8 cellular contexts compared by ENCODE assay signal in the genomic region with DNA sequence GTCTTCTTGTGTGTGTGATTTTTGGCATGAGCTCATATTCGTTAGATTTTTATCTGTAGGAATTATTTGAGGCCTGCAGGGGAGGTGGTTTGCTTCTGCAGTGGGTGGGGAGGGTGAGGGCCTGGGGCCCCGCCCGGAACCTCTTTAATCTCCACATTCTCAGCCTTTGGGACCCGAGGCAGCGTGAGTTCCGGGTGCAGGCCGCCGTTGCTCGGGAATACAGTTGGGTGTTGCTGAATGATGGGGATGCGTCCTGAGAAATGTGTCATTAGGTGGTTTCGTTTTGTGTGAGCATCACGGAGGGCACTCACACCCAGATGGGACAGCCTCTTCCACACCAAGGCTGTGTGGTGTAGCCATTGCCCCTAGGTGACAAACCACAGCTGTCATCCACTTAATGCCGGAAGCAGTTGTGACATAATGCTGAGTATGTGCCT. TPM values are rescaled to one million over a fixed set of nuclear protein-coding genes. Genes with fewer than 3 reads are reported as not detected.
DNase-seq lines count a peak whose midpoint lies in the region; ATAC-seq and TF ChIP-seq lines count a peak whose summit lies in the region.

No MANE protein-coding gene starts in this region.

- H3K27me3 ChIP-seq in Peyer's patch (no peaks in the 10 kb centered on the region), MM.1S (replicated peaks; ENCODE audit: insufficient read depth, low read length) (no peaks in the 10 kb centered on the region)

- H3K4me3 ChIP-seq in Peyer's patch (peak overlapping the region in 1 of 4 donors; percentile 27), MM.1S (ENCODE audit: low read length) (no peak overlapping the region)

- no peak overlapping the region for H3K9ac ChIP-seq in MM.1S (ENCODE audit: low read length)

- H3K4me1 ChIP-seq in Peyer's patch = no peaks in the 10 kb centered on the region
- H3K4me1 ChIP-seq in MM.1S (ENCODE audit: low read length) = no peaks in the 10 kb centered on the region

- no peak overlapping the region for H3K4me2 ChIP-seq in MM.1S (ENCODE audit: low read depth, low read length)

- TF ChIP-seq CTCF in Peyer's patch (IDR thresholded peaks at IDR 0.05) (no peak), MM.1S (IDR thresholded peaks at IDR 0.05; ENCODE audit: low read length) (no peak)

- H4K20me1 ChIP-seq in MM.1S (ENCODE audit: insufficient read depth, low read length) = no peaks in the 10 kb centered on the region

- H3K9me3 ChIP-seq in Peyer's patch (no peaks in the 10 kb centered on the region), MM.1S (replicated peaks; ENCODE audit: insufficient read depth, low read length) (no peaks in the 10 kb centered on the region)

- H3K9me2 ChIP-seq in MM.1S (replicated peaks; ENCODE audit: insufficient read depth, low read length) = no peaks in the 10 kb centered on the region

- H3K27ac ChIP-seq in Peyer's patch = peak overlapping the region in 3 of 4 donors; percentile 44 to 58 (median 54)
- H3K27ac ChIP-seq in MM.1S (ENCODE audit: low read length) = no peak overlapping the region

- ATAC-seq in sciatic nerve (peak; percentile 49), HG02970 (IDR thresholded peaks at IDR 0.05; ENCODE audit: low FRiP score, unreplicated experiment) (no peak), HG03108 (IDR thresholded peaks at IDR 0.05; ENCODE audit: unreplicated experiment) (no peak)

- DNase-seq in DMS153 treated with DMSO at 0.1 percent for 48 hours (lab: John Stamatoyannopoulos, UW; ENCODE audit: unreplicated experiment) (peak; percentile 17), Peyer's patch (peak; percentile 41 to 78 (median 54)), sciatic nerve (ENCODE audit: low spot score) (peak; percentile 43), DMS 273 (lab: John Stamatoyannopoulos, UW; ENCODE audit: unreplicated experiment) (no peak), MM.1S (no peak)
- peak; percentile 82 for DNase-seq in activated effector memory CD4-positive, alpha-beta T cell treated with anti-CD3 and anti-CD28 coated beads, Interleukin-2, amount 50 U/mL, for 16 hours

- H3K79me2 ChIP-seq in MM.1S (ENCODE audit: low read length) = no peaks in the 10 kb centered on the region

- peaks cover 0 to 16% (median 0%) of the 10 kb centered on the region in 3 donors for H3K36me3 ChIP-seq in Peyer's patch
- H3K36me3 ChIP-seq in MM.1S (replicated peaks; ENCODE audit: insufficient read depth, low read length) = no peaks in the 10 kb centered on the region

- H3F3A ChIP-seq in MM.1S (ENCODE audit: insufficient read depth, low read length) = no peaks in the 10 kb centered on the region

- intact Hi-C loops in sciatic nerve (cut with DNase I) = no loop called here

- no peak for TF ChIP-seq POLR2A in Peyer's patch (IDR thresholded peaks at IDR 0.05)

- H2AFZ ChIP-seq in MM.1S (ENCODE audit: low read length) = no peak overlapping the region

RNA-seq across cellular contexts. Expression of a gene that starts 13.7 kb away (rescaled TPM):
- total RNA-seq in Peyer's patch = 1 to 10 TPM in 1 of 4 donors, under 1 TPM in 1, not detected in 2; 0.80 to 3.3 TPM
- not detected for total RNA-seq in sciatic nerve

RNA-seq across cellular contexts. Expression of a gene that starts 28.5 kb away (rescaled TPM):
- total RNA-seq in Peyer's patch = 100 to 1,000 TPM in 1 of 4 donors, 10 to 100 TPM in 3; 36.4 to 122 (median 77.7) TPM
- 34.0 TPM for total RNA-seq in sciatic nerve

RNA-seq across cellular contexts. Expression of a gene that starts 46.0 kb away (rescaled TPM):
- total RNA-seq in Peyer's patch = 10 to 100 TPM; 35.5 to 73.3 (median 55.9) TPM
- total RNA-seq in sciatic nerve = not detected

Comparison
In these comparisons a context has a peak if more than half of its experiments do, and no peak if none do; other contexts are left out.
1. DNase-seq: peak in DMS153 treated with DMSO at 0.1 percent for 48 hours (single experiment), Peyer's patch (3 of 3), activated effector memory CD4-positive, alpha-beta T cell treated with anti-CD3 and anti-CD28 coated beads, Interleukin-2, amount 50 U/mL, for 16 hours (single experiment) and sciatic nerve (single experiment); none in DMS 273 (single experiment) and MM.1S (single experiment).
2. RNA of a gene that starts 46.0 kb away (total RNA-seq): 35.5 to 73.3 TPM in Peyer's patch; not detected in sciatic nerve (single experiment); every median in the first group is over 10 times any median in the second.